Comparison of ENCODE assay signal across 8 cellular contexts in the genomic region with DNA sequence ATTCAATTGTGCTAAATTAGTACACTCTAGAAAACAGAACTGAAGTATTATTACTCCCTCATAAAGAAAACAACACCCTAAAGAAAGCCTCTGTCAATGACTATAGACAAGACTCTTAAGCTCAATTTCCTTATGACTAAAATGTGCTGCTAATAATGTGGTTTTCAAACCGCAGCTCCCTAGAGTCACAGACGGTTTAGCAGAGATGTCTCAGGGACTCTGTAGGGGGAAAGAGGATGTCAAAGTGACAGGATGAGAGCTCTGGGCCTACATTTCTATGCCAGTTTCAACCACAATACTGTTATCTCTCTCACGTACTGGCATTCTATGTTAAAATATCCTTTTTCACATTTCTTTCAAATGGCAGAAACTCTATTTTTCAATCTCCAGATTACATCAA.
DNase-seq lines count a peak whose midpoint lies in the region; ATAC-seq and TF ChIP-seq lines count a peak whose summit lies in the region.

No MANE protein-coding gene starts in this region.

- H3K4me3 Mint-ChIP-seq in nephron progenitor cell: no peak overlapping the region

- no peak overlapping the region for H3K27ac Mint-ChIP-seq in nephron progenitor cell

- H3K27me3 Mint-ChIP-seq in nephron progenitor cell (ENCODE audit: low read depth, poor library complexity): no peaks in the 10 kb centered on the region

- no peaks in the 10 kb centered on the region for H3K9me3 Mint-ChIP-seq in nephron progenitor cell

- ATAC-seq in GM21360 (IDR thresholded peaks at IDR 0.05; ENCODE audit: unreplicated experiment) (peak; percentile 100), HG03521 (IDR thresholded peaks at IDR 0.05; ENCODE audit: unreplicated experiment) (peak; percentile 100)

- H3K36me3 Mint-ChIP-seq in nephron progenitor cell (ENCODE audit: low read depth): peaks cover 29% of the 10 kb centered on the region

- H3K4me1 Mint-ChIP-seq in nephron progenitor cell: no peaks in the 10 kb centered on the region

- peak; percentile 34 for DNase-seq in GDM1 (lab: John Stamatoyannopoulos, UW)
- peak; percentile 6 for DNase-seq in activated effector memory CD4-positive, alpha-beta T cell treated with Interleukin-2 at 50 U/mL for 16 hours
- DNase-seq in NCI-H69 (lab: John Stamatoyannopoulos, UW): no peak
- no peak for DNase-seq in nephron progenitor cell
- no peak for DNase-seq in OCI-M2 (lab: John Stamatoyannopoulos, UW; ENCODE audit: unreplicated experiment)
- DNase-seq in effector CD8-positive, alpha-beta T cell (lab: John Stamatoyannopoulos, UW): no peak

- no peak for TF ChIP-seq CTCF in nephron progenitor cell (IDR thresholded peaks at IDR 0.05)

Comparison
In these comparisons a context has a peak if more than half of its experiments do, and no peak if none do; other contexts are left out.
1. DNase-seq: peak in GDM1 (single experiment) and activated effector memory CD4-positive, alpha-beta T cell treated with Interleukin-2 at 50 U/mL for 16 hours (single experiment); none in NCI-H69 (single experiment), nephron progenitor cell (single experiment), OCI-M2 (single experiment) and effector CD8-positive, alpha-beta T cell (single experiment).